Comparison of ENCODE assay signal across 8 cellular contexts in genomic region chr11:122628691-122629555, GRCh38.
DNase-seq lines count a peak whose midpoint lies in the region; ATAC-seq and TF ChIP-seq lines count a peak whose summit lies in the region.

No MANE protein-coding gene starts in this region.

- ATAC-seq in GM21515 (IDR thresholded peaks at IDR 0.05; ENCODE audit: unreplicated experiment), result peak; percentile 81
- no peak for ATAC-seq in HG03571 (IDR thresholded peaks at IDR 0.05; ENCODE audit: unreplicated experiment)

- DNase-seq in C1 segment of cervical spinal cord (lab: John Stamatoyannopoulos, UW), result peak in 12 of 14 donors; percentile 26 to 87 (median 62)
- peak; percentile 16 to 44 for DNase-seq in NCI-H1930 (lab: John Stamatoyannopoulos, UW)
- DNase-seq in brain pericyte (ENCODE audit: low read depth, low spot score), result peak; percentile 57
- DNase-seq in inferior parietal cortex (ENCODE audit: extremely low spot score), result peak; percentile 81
- DNase-seq in stimulated activated CD4-positive, alpha-beta T cell treated with anti-CD3 and anti-CD28 coated beads, Interleukin-15, amount 100 ng/mL, for 48 hours (ENCODE audit: low read depth in 2 of 2), result peak; percentile 34 to 68

- no peak overlapping the region for H3K27ac ChIP-seq in VCaP

- TF ChIP-seq CTCF in VCaP (conservative IDR thresholded peaks at IDR 0.05), result peak; percentile 93

Comparison
In these comparisons a context has a peak if more than half of its experiments do, and no peak if none do; other contexts are left out.
1. DNase-seq: peak in every context shown above with its lines; median percentile 81 in inferior parietal cortex; 62 in C1 segment of cervical spinal cord; 57 in brain pericyte; 51 in stimulated activated CD4-positive, alpha-beta T cell treated with anti-CD3 and anti-CD28 coated beads, Interleukin-15, amount 100 ng/mL, for 48 hours; 30 in NCI-H1930.